In the genomic region with DNA sequence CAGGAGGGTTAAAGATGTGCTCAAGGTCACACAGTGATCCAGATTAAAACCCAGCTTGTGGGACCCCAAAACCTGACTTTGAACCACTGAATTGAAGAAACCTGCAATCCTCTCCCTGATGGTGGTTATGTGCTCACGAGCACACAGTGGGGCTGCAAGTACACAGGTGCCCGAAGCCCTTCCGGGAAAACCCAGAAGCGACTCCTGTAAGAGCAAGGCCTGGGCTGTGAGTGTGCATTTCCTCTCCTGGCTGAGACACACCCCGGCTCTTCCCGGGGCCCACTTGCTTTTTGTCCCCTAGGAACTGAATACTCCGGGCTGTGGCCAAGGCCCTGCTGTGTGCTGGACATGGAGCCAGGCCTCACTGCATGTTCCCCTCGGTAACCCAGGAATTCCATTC, we compare ENCODE assay signal across 4 cellular contexts. TPM values are rescaled to one million over a fixed set of nuclear protein-coding genes. Genes with fewer than 3 reads are reported as not detected.
"Had no signal": no experiment of that assay in that cellular context is flagged by ENCODE, and none has a peak within 500 bp of the region (broad histone marks: within the 10 kb centered on the region; RNA-seq: fewer than 3 reads in every experiment).

No MANE protein-coding gene starts in this region.

RNA-seq across cellular contexts. Expression of a gene that starts 1.1 kb away (rescaled TPM):
- total RNA-seq: LHCN-M2, NCI-H460, RPMI7951, SJCRH30 had no signal
